In the genomic region with DNA sequence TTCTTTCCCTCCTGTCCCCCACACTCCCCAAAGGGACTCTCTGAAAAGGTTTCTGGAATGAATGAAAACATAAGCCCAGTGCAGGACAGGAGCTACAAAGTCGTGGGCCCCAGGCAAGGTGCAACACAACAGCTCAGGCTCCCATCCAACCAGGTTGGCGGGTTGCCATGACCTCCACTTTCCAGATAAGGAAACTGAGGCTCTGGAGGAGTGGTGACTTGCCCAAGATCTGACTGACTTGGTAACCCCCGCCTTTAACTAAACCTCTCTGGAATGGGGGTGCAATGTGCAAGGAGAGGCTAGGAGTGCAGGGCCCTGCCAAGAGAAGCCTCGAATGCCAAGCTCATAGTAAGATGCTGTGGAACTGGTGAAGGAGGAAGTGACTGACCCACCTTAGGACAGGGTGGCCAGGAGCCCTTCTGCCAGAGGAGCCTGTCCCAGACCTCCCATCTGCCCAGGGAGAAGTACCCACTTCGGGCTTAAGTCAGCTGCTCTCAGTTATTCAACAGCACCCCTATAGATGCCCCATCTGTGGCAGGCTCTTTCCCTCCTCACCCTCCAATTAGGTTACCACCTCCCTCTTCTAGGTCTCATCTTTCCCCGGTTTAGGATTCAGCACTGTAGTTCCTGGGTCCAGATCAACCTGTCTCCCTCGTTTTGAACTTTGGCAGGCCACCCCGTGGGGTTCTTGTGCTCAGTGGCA, we compare ENCODE assay signal across 10 cellular contexts. TPM values are rescaled to one million over a fixed set of nuclear protein-coding genes. Genes with fewer than 3 reads are reported as not detected.
DNase-seq lines count a peak whose midpoint lies in the region; ATAC-seq, FAIRE-seq and TF ChIP-seq lines count a peak whose summit lies in the region.
"Had no signal": no experiment of that assay in that cellular context is flagged by ENCODE, and none has a peak within 500 bp of the region (broad histone marks: within the 10 kb centered on the region; RNA-seq: fewer than 3 reads in every experiment).

No MANE protein-coding gene starts in this region.

- peaks cover 23 to 60% (median 35%) of the 10 kb centered on the region in 4 donors for H3K4me1 Mint-ChIP-seq in CD4-positive, alpha-beta memory T cell

- no peak for TF ChIP-seq EP300 in H1 (IDR thresholded peaks at IDR 0.05; ENCODE audit: borderline replicate concordance in 1 of 2, low read depth in 2 of 2, low read length in 2 of 2)

- H2BK5ac ChIP-seq in H1 (ENCODE audit: low read depth, low read length): peak overlapping the region; percentile 67; the same call in 1 of the 2 replicates

- H3K79me1 ChIP-seq in H1 (ENCODE audit: low read depth, low read length): no peaks in the 10 kb centered on the region; the same call in 1 of the 2 replicates

- BruUV-seq in PC-3 (replicated peaks; lab: Mats Ljungman, UMichigan): no TSS peak

- peak overlapping the region; percentile 42; the same call in 1 of the 2 replicates for H3K18ac ChIP-seq in H1 (ENCODE audit: extremely low read depth, low read length)

- H3K27me3 ChIP-seq in CD4-positive, alpha-beta memory T cell (ENCODE audit: insufficient read depth, low read length): no peaks in the 10 kb centered on the region
- no peaks in the 10 kb centered on the region for H3K27me3 ChIP-seq in PC-3 (ENCODE audit: low read length)
- no peaks in the 10 kb centered on the region for H3K27me3 ChIP-seq in H1 (replicated peaks in 1 of 4; ENCODE audit: control insufficient read depth in 3 of 4, extremely low read depth in 1 of 4, insufficient read depth in 3 of 4, low read length in 3 of 4)
- H3K27me3 ChIP-seq in neutrophil: no peaks in the 10 kb centered on the region
- no peaks in the 10 kb centered on the region for H3K27me3 ChIP-seq in foreskin keratinocyte

- no peak overlapping the region for H4K8ac ChIP-seq in H1 (ENCODE audit: extremely low read depth, insufficient read depth, low read length)

- H3K4me3 ChIP-seq in CD4-positive, alpha-beta memory T cell (ENCODE audit: low read length in 2 of 2): peak overlapping the region; percentile 91 to 97
- H3K4me3 ChIP-seq in PC-3 (ENCODE audit: low read length) (peak overlapping the region; percentile 99), H1 (ENCODE audit: extremely low read depth in 1 of 4, insufficient read depth in 2 of 4, low read depth in 3 of 4, low read length in 4 of 4) (no peak overlapping the region), neutrophil (ENCODE audit: low read depth in 1 of 2, low read length in 1 of 2) (peak overlapping the region; percentile 87 to 88)

- WGBS in H1 (ENCODE audit: extremely low coverage in 1 of 2, insufficient coverage in 1 of 2, insufficient read length in 1 of 2, insufficient replicate concordance in 2 of 2, low coverage in 1 of 2, low lambda C conversion rate in 2 of 2, missing lambda C conversion rate in 1 of 2), 2 experiments: 88% methylated on average over 8 of the region's 8 CpGs; no CpG with 5 or more reads in 1 of the 2 experiments

- H2BK20ac ChIP-seq in H1 (ENCODE audit: low read length): 0 out of 2 replicates have a peak overlapping the region, but pooled peaks have one; percentile 80

- peak overlapping the region; percentile 91 to 97 (median 94) for H3K4me3 Mint-ChIP-seq in CD4-positive, alpha-beta memory T cell

- no peaks in the 10 kb centered on the region for H3F3A ChIP-seq in PC-3 (ENCODE audit: low read length, unreplicated experiment)

- TF ChIP-seq CTCF in PC-3 (conservative IDR thresholded peaks at IDR 0.05; ENCODE audit: low read depth, low read length) (no peak), H1 (IDR thresholded peaks at IDR 0.05; ENCODE audit: control extremely low read depth in 1 of 3, insufficient read depth in 1 of 3, low read depth in 1 of 3, low read length in 3 of 3) (no peak), neutrophil (IDR thresholded peaks at IDR 0.05) (no peak), foreskin keratinocyte (conservative IDR thresholded peaks at IDR 0.05) (no peak)

- no peak overlapping the region for H3K23ac ChIP-seq in H1 (ENCODE audit: insufficient read length)

- H3K27ac ChIP-seq in CD4-positive, alpha-beta memory T cell (ENCODE audit: low read depth, low read length): peak overlapping the region; percentile 93
- H3K27ac ChIP-seq in PC-3 (ENCODE audit: low read length) (no peak overlapping the region), H1 (ENCODE audit: low read depth, low read length) (no peak overlapping the region), neutrophil (peak overlapping the region; percentile 82), foreskin keratinocyte (no peak overlapping the region)

- H2BK12ac ChIP-seq in H1 (ENCODE audit: low read depth, low read length): peak overlapping the region; percentile 40

- H3K9me3 Mint-ChIP-seq in CD4-positive, alpha-beta memory T cell: no peaks in the 10 kb centered on the region

- H3K27ac Mint-ChIP-seq in CD4-positive, alpha-beta memory T cell: peak overlapping the region; percentile 97 to 99 (median 99)

- TF ChIP-seq RAD21 in H1 (IDR thresholded peaks at IDR 0.05 in 1 of 2, conservative IDR thresholded peaks at IDR 0.05 in 1 of 2; ENCODE audit: low read depth in 2 of 2, low read length in 2 of 2): no peak

- H3K14ac ChIP-seq in H1 (ENCODE audit: insufficient read length): no peak overlapping the region

- ATAC-seq in PC-3 (no peak), GM19463 (IDR thresholded peaks at IDR 0.05; ENCODE audit: unreplicated experiment) (no peak), HG03378 (IDR thresholded peaks at IDR 0.05; ENCODE audit: unreplicated experiment) (no peak), HG03097 (IDR thresholded peaks at IDR 0.05; ENCODE audit: low FRiP score, unreplicated experiment) (no peak), foreskin keratinocyte (no peak)

- peaks cover 15% of the 10 kb centered on the region for H3K36me3 ChIP-seq in CD4-positive, alpha-beta memory T cell (ENCODE audit: insufficient read depth, low read length)
- peaks cover 15% of the 10 kb centered on the region for H3K36me3 ChIP-seq in PC-3 (ENCODE audit: low read depth, low read length)
- peaks cover 12 to 19% (median 13%) of the 10 kb centered on the region in 4 experiments for H3K36me3 ChIP-seq in H1 (ENCODE audit: control insufficient read depth in 2 of 4, insufficient read depth in 4 of 4, low read length in 3 of 4)
- H3K36me3 ChIP-seq in neutrophil: peaks cover 11% of the 10 kb centered on the region

- no peak overlapping the region for H2BK120ac ChIP-seq in H1 (replicated peaks; ENCODE audit: low read depth, low read length)

- H3K27me3 Mint-ChIP-seq in CD4-positive, alpha-beta memory T cell: no peaks in the 10 kb centered on the region

- H3K9ac ChIP-seq in PC-3 (ENCODE audit: low read length): no peak overlapping the region
- H3K9ac ChIP-seq in H1 (replicated peaks in 1 of 4; ENCODE audit: extremely low read depth in 1 of 4, low read depth in 3 of 4, low read length in 3 of 4): no peak overlapping the region

- no peak for FAIRE-seq in H1 (lab: Jason Lieb, UNC)

- POLR2A ChIA-PET in CD4-positive, alpha-beta memory T cell (lab: Charles Lee; ENCODE audit: partially characterized antibody): interaction anchor here (3.5 kb wide), 1 partner anchor 8 kb away, joined by 13 read pairs; a partner anchor contains a TSS
- POLR2A ChIA-PET in PC-3 (lab: Charles Lee; ENCODE audit: unreplicated experiment) (no interaction called here), H1 (lab: Charles Lee; ENCODE audit: partially characterized antibody) (interaction anchor here (0.6 to 2.7 kb wide), 4 partner anchors 9 to 156 kb away, joined by 3 to 8 read pairs (median 3); a partner anchor contains a TSS)

- peaks cover 36% of the 10 kb centered on the region for H3K4me1 ChIP-seq in CD4-positive, alpha-beta memory T cell (ENCODE audit: insufficient read depth, low read length)
- peaks cover 28% of the 10 kb centered on the region for H3K4me1 ChIP-seq in PC-3 (ENCODE audit: insufficient read depth, low read length)
- peaks cover 0 to 32% (median 14%) of the 10 kb centered on the region in 4 experiments; a peak in 6 of 7 replicates for H3K4me1 ChIP-seq in H1 (replicated peaks in 1 of 4; ENCODE audit: control insufficient read depth in 3 of 4, insufficient read depth in 4 of 4, low read length in 3 of 4)
- H3K4me1 ChIP-seq in neutrophil (ENCODE audit: control insufficient read depth in 1 of 2, insufficient read depth in 1 of 2, low read depth in 1 of 2, low read length in 1 of 2): peaks cover 28 to 36% of the 10 kb centered on the region in 2 experiments
- H3K4me1 ChIP-seq in foreskin keratinocyte: peaks cover 17% of the 10 kb centered on the region

- no peaks in the 10 kb centered on the region for H3K9me2 ChIP-seq in PC-3 (replicated peaks; ENCODE audit: low read length)

- peak overlapping the region; percentile 97 for H2BK15ac ChIP-seq in H1 (ENCODE audit: low read length)

- no peak for TF ChIP-seq POLR2A in H1 (IDR thresholded peaks at IDR 0.05; ENCODE audit: control extremely low read depth in 1 of 2, low read depth in 2 of 2, low read length in 2 of 2)

- H3K9me3 ChIP-seq in CD4-positive, alpha-beta memory T cell (ENCODE audit: control insufficient read depth in 1 of 2, low read length in 2 of 2): no peaks in the 10 kb centered on the region
- no peaks in the 10 kb centered on the region for H3K9me3 ChIP-seq in PC-3 (ENCODE audit: low read length)
- H3K9me3 ChIP-seq in H1 (ENCODE audit: insufficient read depth in 2 of 2, low read depth in 1 of 2, low read length in 1 of 2): no peaks in the 10 kb centered on the region
- no peaks in the 10 kb centered on the region for H3K9me3 ChIP-seq in neutrophil

- CTCF ChIA-PET in CD4-positive, alpha-beta memory T cell (lab: Charles Lee; ENCODE audit: partially characterized antibody): interaction anchor here (0.6 to 3.8 kb wide), 5 partner anchors 8 to 42 kb away, joined by 3 to 14 read pairs (median 3); a partner anchor contains a TSS
- CTCF ChIA-PET in PC-3 (lab: Charles Lee) (interaction anchor here (0.8 kb wide), 1 partner anchor 9 kb away, joined by 3 read pairs; no protein-coding TSS in a partner anchor), H1 (lab: Charles Lee; ENCODE audit: partially characterized antibody) (interaction anchor here (0.7 to 12.8 kb wide), 4 partner anchors 9 to 234 kb away, joined by 3 to 109 read pairs (median 8); a partner anchor contains a TSS)

- H3K36me3 Mint-ChIP-seq in CD4-positive, alpha-beta memory T cell: peaks cover 6 to 35% of the 10 kb centered on the region in 2 donors

- no peak overlapping the region for H4K5ac ChIP-seq in H1 (ENCODE audit: insufficient read length, low read depth, low read length)

- H2AFZ ChIP-seq in PC-3 (ENCODE audit: low read length) (peak overlapping the region; percentile 93), H1 (ENCODE audit: low read length) (no peak overlapping the region)

- H4K91ac ChIP-seq in H1 (replicated peaks; ENCODE audit: insufficient read length, low read length): peak overlapping the region; percentile 15

- H3K4me2 ChIP-seq in PC-3 (ENCODE audit: low read length) (peak overlapping the region; percentile 98), H1 (ENCODE audit: insufficient read depth in 1 of 2, low read depth in 2 of 2, low read length in 2 of 2) (peak overlapping the region in 1 of 2 experiments; percentile 95; a peak in 2 of 4 replicates)

- peak in 1 of 5 donors; percentile 6 for DNase-seq in CD4-positive, alpha-beta memory T cell
- DNase-seq in PC-3: no peak
- DNase-seq in H1 (ENCODE audit: low read depth in 1 of 2, low spot score in 2 of 2): no peak
- no peak for DNase-seq in foreskin keratinocyte

- H2AK5ac ChIP-seq in H1 (ENCODE audit: low read depth, low read length): peak overlapping the region; percentile 11; the same call in 1 of the 2 replicates

- no peaks in the 10 kb centered on the region for H4K20me1 ChIP-seq in PC-3 (ENCODE audit: low read length)
- no peaks in the 10 kb centered on the region for H4K20me1 ChIP-seq in H1 (replicated peaks in 1 of 2; ENCODE audit: control insufficient read depth in 1 of 2, insufficient read depth in 2 of 2, low read length in 2 of 2)

- peaks cover 8% of the 10 kb centered on the region for H3K23me2 ChIP-seq in H1 (ENCODE audit: low read depth, low read length)

- no peak overlapping the region for H3K56ac ChIP-seq in H1 (replicated peaks; ENCODE audit: insufficient read length, low read depth, low read length)

- peak overlapping the region; percentile 96 for H3K4ac ChIP-seq in H1 (replicated peaks; ENCODE audit: insufficient read length, low read depth, low read length)

- intact Hi-C loops in CD4-positive, alpha-beta memory T cell (cut with micrococcal nuclease): loop anchor here (10.0 kb wide), 1 partner anchor 230 kb away; a partner anchor contains a TSS
- intact Hi-C loops in PC-3 (cut with micrococcal nuclease): no loop called here

- H3K79me2 ChIP-seq in PC-3 (ENCODE audit: low read length) (peaks cover 31% of the 10 kb centered on the region), H1 (ENCODE audit: control insufficient read depth in 1 of 2, insufficient read depth in 2 of 2, low read length in 2 of 2) (peaks cover 0 to 22% of the 10 kb centered on the region in 2 experiments; a peak in 2 of 4 replicates)

RNA-seq across cellular contexts. Expression of a gene that starts 0.5 kb away (rescaled TPM):
- total RNA-seq in CD4-positive, alpha-beta memory T cell: 1 to 10 TPM; 5.3 to 7.1 TPM
- under 1 TPM in 1 of 2 donors, not detected in 1; 0.92 TPM for polyA plus RNA-seq in CD4-positive, alpha-beta memory T cell
- 1.9 and 4.9 TPM in 2 replicates for total RNA-seq in PC-3 (2014; rRNA removed)
- 5.8 and 9.5 TPM in 2 replicates for total RNA-seq in H1 (2021; fragmentation: NEBNext Ultra II Directional; extraction: Animal tissue kit (Norgen Biotek cat#: 25700))
- polyA plus RNA-seq in H1 (2011; rRNA removed): 16.4 and 18.5 TPM in 2 replicates
- polyA plus RNA-seq in H1 (2011; cell fraction: cytosol; rRNA removed): 29.5 TPM
- polyA plus RNA-seq in H1 (2011; cell fraction: nucleus; rRNA removed): 12.1 TPM
- polyA plus RNA-seq in H1 (2012, experiment 1 of 2): 11.7 to 13.0 TPM (median 12.0 TPM) in 4 replicates
- 12.9 TPM for polyA plus RNA-seq in H1 (2012, experiment 2 of 2)
- polyA plus RNA-seq in H1 (2013, experiment 1 of 2): 5.0 TPM
- polyA plus RNA-seq in H1 (2013, experiment 2 of 2): 4.6 TPM
- polyA minus RNA-seq in H1 (2011; rRNA and poly(A)+ RNA removed): 2.8 and 5.0 TPM in 2 replicates
- polyA minus RNA-seq in H1 (2011; cell fraction: cytosol; rRNA and poly(A)+ RNA removed): 4.1 TPM
- polyA minus RNA-seq in H1 (2011; cell fraction: nucleus; rRNA and poly(A)+ RNA removed): 5.0 TPM
- not detected in 2 replicates for total RNA-seq in foreskin keratinocyte
- polyA plus RNA-seq in foreskin keratinocyte: 0.19 TPM in 2 replicates
- total RNA-seq: M059J, pulmonary artery endothelial cell had no signal

RNA-seq across cellular contexts. Expression of a gene that starts 1.0 kb away (rescaled TPM):
- 100 to 1,000 TPM; 189 to 205 TPM for total RNA-seq in CD4-positive, alpha-beta memory T cell
- polyA plus RNA-seq in CD4-positive, alpha-beta memory T cell: 10 to 100 TPM; 10.2 to 25.8 TPM
- 60.4 and 65.3 TPM in 2 replicates for total RNA-seq in PC-3 (2014; rRNA removed)
- total RNA-seq in H1 (2021; fragmentation: NEBNext Ultra II Directional; extraction: Animal tissue kit (Norgen Biotek cat#: 25700)): 67.0 and 71.9 TPM in 2 replicates
- 71.2 and 108 TPM in 2 replicates for polyA plus RNA-seq in H1 (2011; rRNA removed)
- polyA plus RNA-seq in H1 (2011; cell fraction: cytosol; rRNA removed): 71.7 TPM
- 289 TPM for polyA plus RNA-seq in H1 (2011; cell fraction: nucleus; rRNA removed)
- 48.9 to 72.2 TPM (median 62.2 TPM) in 4 replicates for polyA plus RNA-seq in H1 (2012, experiment 1 of 2)
- 33.3 TPM for polyA plus RNA-seq in H1 (2012, experiment 2 of 2)
- 50.4 TPM for polyA plus RNA-seq in H1 (2013, experiment 1 of 2)
- 45.9 TPM for polyA plus RNA-seq in H1 (2013, experiment 2 of 2)
- polyA minus RNA-seq in H1 (2011; rRNA and poly(A)+ RNA removed): 106 and 112 TPM in 2 replicates
- 60.0 TPM for polyA minus RNA-seq in H1 (2011; cell fraction: cytosol; rRNA and poly(A)+ RNA removed)
- polyA minus RNA-seq in H1 (2011; cell fraction: nucleus; rRNA and poly(A)+ RNA removed): 121 TPM
- total RNA-seq in foreskin keratinocyte: 40.3 and 52.9 TPM in 2 replicates
- 20.9 and 23.9 TPM in 2 replicates for polyA plus RNA-seq in foreskin keratinocyte

RNA-seq across cellular contexts. Expression of a gene that starts 9.5 kb away (rescaled TPM):
- total RNA-seq in CD4-positive, alpha-beta memory T cell: under 1 TPM; 0.17 to 0.22 TPM
- under 1 TPM in 1 of 2 donors, not detected in 1; 0.29 TPM for polyA plus RNA-seq in CD4-positive, alpha-beta memory T cell
- total RNA-seq in PC-3 (2014; rRNA removed) (0.77 and 1.6 TPM in 2 replicates), foreskin keratinocyte (0.10 and 0.21 TPM in 2 replicates)
- total RNA-seq in H1 (2021; fragmentation: NEBNext Ultra II Directional; extraction: Animal tissue kit (Norgen Biotek cat#: 25700)): 1.5 TPM in 2 replicates
- polyA plus RNA-seq in H1 (2011; rRNA removed) (0.95 and 2.4 TPM in 2 replicates), foreskin keratinocyte (0.06 and 0.11 TPM in 2 replicates)
- polyA plus RNA-seq in H1 (2011; cell fraction: cytosol; rRNA removed): 1.0 TPM
- 2.2 TPM for polyA plus RNA-seq in H1 (2011; cell fraction: nucleus; rRNA removed)
- 1.0 to 1.8 TPM (median 1.2 TPM) in 4 replicates for polyA plus RNA-seq in H1 (2012, experiment 1 of 2)
- 0.50 TPM for polyA plus RNA-seq in H1 (2012, experiment 2 of 2)
- 1.3 TPM for polyA plus RNA-seq in H1 (2013, experiment 1 of 2)
- polyA plus RNA-seq in H1 (2013, experiment 2 of 2): 1.1 TPM
- polyA minus RNA-seq in H1 (2011; rRNA and poly(A)+ RNA removed): 1.1 and 1.4 TPM in 2 replicates
- polyA minus RNA-seq in H1 (2011; cell fraction: cytosol; rRNA and poly(A)+ RNA removed): 1.5 TPM
- polyA minus RNA-seq in H1 (2011; cell fraction: nucleus; rRNA and poly(A)+ RNA removed): 1.8 TPM

RNA-seq across cellular contexts. Expression of a gene that starts 40.8 kb away (rescaled TPM):
- total RNA-seq in CD4-positive, alpha-beta memory T cell: 10 to 100 TPM; 11.3 to 13.9 TPM
- not detected for polyA plus RNA-seq in CD4-positive, alpha-beta memory T cell
- total RNA-seq in PC-3 (2014; rRNA removed): 0.33 TPM in 1 of 2 replicates, not detected in the other
- total RNA-seq in H1 (2021; fragmentation: NEBNext Ultra II Directional; extraction: Animal tissue kit (Norgen Biotek cat#: 25700)): 1.8 and 1.9 TPM in 2 replicates
- polyA plus RNA-seq in H1 (2011; rRNA removed): 1.0 and 1.3 TPM in 2 replicates
- 0.78 TPM for polyA plus RNA-seq in H1 (2011; cell fraction: cytosol; rRNA removed)
- 3.9 TPM for polyA plus RNA-seq in H1 (2011; cell fraction: nucleus; rRNA removed)
- polyA plus RNA-seq in H1 (2012, experiment 1 of 2): 0.64 to 1.5 TPM (median 1.2 TPM) in 4 replicates
- polyA plus RNA-seq in H1 (2012, experiment 2 of 2): 0.62 TPM
- polyA plus RNA-seq in H1 (2013, experiment 1 of 2): 1.2 TPM
- polyA plus RNA-seq in H1 (2013, experiment 2 of 2): 0.99 TPM
- 0.85 and 1.4 TPM in 2 replicates for polyA minus RNA-seq in H1 (2011; rRNA and poly(A)+ RNA removed)
- 1.7 TPM for polyA minus RNA-seq in H1 (2011; cell fraction: cytosol; rRNA and poly(A)+ RNA removed)
- 2.0 TPM for polyA minus RNA-seq in H1 (2011; cell fraction: nucleus; rRNA and poly(A)+ RNA removed)
- total RNA-seq in foreskin keratinocyte: not detected in 2 replicates
- 0.01 and 0.08 TPM in 2 replicates for polyA plus RNA-seq in foreskin keratinocyte
- total RNA-seq: M059J had no signal

RNA-seq across cellular contexts. Expression of a gene that starts 43.9 kb away (rescaled TPM):
- 10 to 100 TPM; 13.3 to 15.1 TPM for total RNA-seq in CD4-positive, alpha-beta memory T cell
- 10 to 100 TPM in 1 of 2 donors, 1 to 10 TPM in 1; 4.6 to 10.2 TPM for polyA plus RNA-seq in CD4-positive, alpha-beta memory T cell
- 7.3 and 8.5 TPM in 2 replicates for total RNA-seq in PC-3 (2014; rRNA removed)
- total RNA-seq in H1 (2021; fragmentation: NEBNext Ultra II Directional; extraction: Animal tissue kit (Norgen Biotek cat#: 25700)): 9.5 and 12.0 TPM in 2 replicates
- polyA plus RNA-seq in H1 (2011; rRNA removed): 6.3 and 6.7 TPM in 2 replicates
- polyA plus RNA-seq in H1 (2011; cell fraction: cytosol; rRNA removed): 13.6 TPM
- polyA plus RNA-seq in H1 (2011; cell fraction: nucleus; rRNA removed): 13.4 TPM
- polyA plus RNA-seq in H1 (2012, experiment 1 of 2): 8.9 to 13.5 TPM (median 12.4 TPM) in 4 replicates
- polyA plus RNA-seq in H1 (2012, experiment 2 of 2): 5.5 TPM
- polyA plus RNA-seq in H1 (2013, experiment 1 of 2): 15.6 TPM
- polyA plus RNA-seq in H1 (2013, experiment 2 of 2): 13.1 TPM
- 9.0 and 9.3 TPM in 2 replicates for polyA minus RNA-seq in H1 (2011; rRNA and poly(A)+ RNA removed)
- polyA minus RNA-seq in H1 (2011; cell fraction: cytosol; rRNA and poly(A)+ RNA removed): 7.4 TPM
- polyA minus RNA-seq in H1 (2011; cell fraction: nucleus; rRNA and poly(A)+ RNA removed): 14.1 TPM
- 8.2 and 8.6 TPM in 2 replicates for total RNA-seq in foreskin keratinocyte
- 4.9 and 5.6 TPM in 2 replicates for polyA plus RNA-seq in foreskin keratinocyte

Comparison
In these comparisons a context has a peak if more than half of its experiments do, and no peak if none do; other contexts are left out.
1. H3K27ac ChIP-seq: peak in CD4-positive, alpha-beta memory T cell (single experiment) and neutrophil (single experiment); none in PC-3 (single experiment), H1 (single experiment) and foreskin keratinocyte (single experiment).
2. H3K4me3 ChIP-seq: peak in CD4-positive, alpha-beta memory T cell (2 of 2), PC-3 (single experiment) and neutrophil (2 of 2); none in H1 (0 of 4).